In the genomic region with DNA sequence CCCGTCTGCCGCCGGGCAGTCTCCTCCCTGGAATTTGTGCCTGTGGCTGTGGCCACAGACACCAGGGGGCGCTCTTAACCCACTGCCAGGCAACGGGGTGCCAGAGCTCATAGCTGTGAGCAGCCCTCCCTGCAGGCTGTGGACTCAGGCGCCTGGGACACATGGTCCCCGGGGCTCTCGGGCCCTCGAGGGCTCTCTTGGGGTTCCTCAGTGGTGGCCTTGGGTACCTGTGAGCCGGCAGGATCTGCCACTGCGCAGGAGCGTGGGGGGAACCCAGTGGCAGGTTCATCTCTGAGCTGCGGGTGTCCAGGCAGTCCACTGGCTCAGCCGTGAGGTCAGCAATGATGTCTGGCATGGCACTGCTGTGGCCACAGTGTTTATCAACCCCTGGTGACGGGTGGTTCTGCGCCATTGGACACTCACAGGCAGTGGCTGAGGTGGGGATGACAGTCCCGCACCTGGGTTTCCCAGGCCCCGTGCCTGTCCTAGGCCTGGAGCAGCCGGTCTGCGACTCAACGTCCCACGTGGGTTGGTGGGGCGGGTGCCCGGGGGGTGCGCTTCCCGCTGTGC, we compare ENCODE assay signal across 8 cellular contexts. TPM values are rescaled to one million over a fixed set of nuclear protein-coding genes. Genes with fewer than 3 reads are reported as not detected.
DNase-seq lines count a peak whose midpoint lies in the region; ATAC-seq and TF ChIP-seq lines count a peak whose summit lies in the region.

No MANE protein-coding gene starts in this region.

- no peak overlapping the region for H3K4me3 Mint-ChIP-seq in GM23338

- H3K4me3 ChIP-seq in GM23338 (no peak overlapping the region), NT2/D1 (ENCODE audit: insufficient read length, low read depth) (no peak overlapping the region), esophagus muscularis mucosa (no peak overlapping the region), neutrophil (ENCODE audit: low read depth in 1 of 2, low read length in 1 of 2) (no peak overlapping the region), thoracic aorta (no peak overlapping the region)

- peaks cover 19% of the 10 kb centered on the region for H3K27me3 Mint-ChIP-seq in GM23338 (ENCODE audit: insufficient read depth, low read depth, poor library complexity)

- 74% methylated on average over 16 of the region's 26 CpGs for WGBS in esophagus muscularis mucosa

- no peak for TF ChIP-seq EP300 in esophagus muscularis mucosa (IDR thresholded peaks at IDR 0.05)

- no peak overlapping the region for H2AFZ ChIP-seq in GM23338

- peaks cover 4% of the 10 kb centered on the region; the same call in 1 of the 2 replicates for H4K20me1 ChIP-seq in GM23338 (replicated peaks; ENCODE audit: insufficient read depth)

- TF ChIP-seq CTCF in GM23338 (conservative IDR thresholded peaks at IDR 0.05; ENCODE audit: low read depth in 2 of 2) (peak; percentile 82 to 90), esophagus muscularis mucosa (IDR thresholded peaks at IDR 0.05) (peak; percentile 82 to 97 (median 86)), neutrophil (IDR thresholded peaks at IDR 0.05) (peak; percentile 86), thoracic aorta (IDR thresholded peaks at IDR 0.05) (peak; percentile 64)

- H3K9me2 ChIP-seq in GM23338 (ENCODE audit: insufficient read depth): no peaks in the 10 kb centered on the region

- peaks cover 9% of the 10 kb centered on the region; the same call in 2 of the 3 replicates for H3K9me3 Mint-ChIP-seq in GM23338

- no peak for TF ChIP-seq POLR2A in esophagus muscularis mucosa (IDR thresholded peaks at IDR 0.05; ENCODE audit: low read depth)

- no peaks in the 10 kb centered on the region for H3K4me1 ChIP-seq in GM23338 (ENCODE audit: insufficient read depth)
- H3K4me1 ChIP-seq in NT2/D1 (ENCODE audit: insufficient read depth, insufficient read length): no peaks in the 10 kb centered on the region
- peaks cover 0 to 6% (median 0%) of the 10 kb centered on the region in 4 donors for H3K4me1 ChIP-seq in esophagus muscularis mucosa
- no peaks in the 10 kb centered on the region for H3K4me1 ChIP-seq in neutrophil (ENCODE audit: control insufficient read depth in 1 of 2, insufficient read depth in 1 of 2, low read depth in 1 of 2, low read length in 1 of 2)
- no peaks in the 10 kb centered on the region for H3K4me1 ChIP-seq in thoracic aorta (ENCODE audit: control insufficient read depth in 1 of 2, low read depth in 2 of 2)

- ATAC-seq in GM23338 (peak; percentile 98), thoracic aorta (ENCODE audit: insufficient number of reproducible peaks, low FRiP score, low read depth) (no peak), HG03378 (IDR thresholded peaks at IDR 0.05; ENCODE audit: unreplicated experiment) (no peak)

- DNase-seq in COLO829 (ENCODE audit: low spot score) (peak; percentile 54), GM23338 (ENCODE audit: low spot score) (peak; percentile 80), NT2/D1 (ENCODE audit: low read depth, low spot score) (peak; percentile 33), esophagus muscularis mucosa (ENCODE audit: extremely low spot score) (no peak), thoracic aorta (ENCODE audit: low spot score) (no peak)
- peak; percentile 82 for DNase-seq in activated CD8-positive, alpha-beta memory T cell treated with anti-CD3 and anti-CD28 coated beads, Interleukin-2, amount 50 U/mL, for 4 hours

- H3K79me2 ChIP-seq in GM23338 (replicated peaks; ENCODE audit: insufficient read depth): 0 out of 2 replicates have a peak, but pooled peaks cover 1% of the 10 kb centered on the region

- H3K27ac ChIP-seq in GM23338 (ENCODE audit: low read depth): no peak overlapping the region
- no peak overlapping the region for H3K27ac ChIP-seq in esophagus muscularis mucosa (replicated peaks in 1 of 4)
- no peak overlapping the region for H3K27ac ChIP-seq in neutrophil
- H3K27ac ChIP-seq in thoracic aorta: no peak overlapping the region

- H3K9ac ChIP-seq in NT2/D1 (ENCODE audit: insufficient read length, low read depth): no peak overlapping the region

- H3K27ac Mint-ChIP-seq in GM23338: no peak overlapping the region

- H3F3A ChIP-seq in GM23338 (replicated peaks; ENCODE audit: low read depth): no peaks in the 10 kb centered on the region; the same call in 1 of the 2 replicates

- H3K27me3 ChIP-seq in GM23338 (ENCODE audit: insufficient read depth): no peaks in the 10 kb centered on the region
- H3K27me3 ChIP-seq in NT2/D1 (ENCODE audit: insufficient read depth, insufficient read length): no peaks in the 10 kb centered on the region
- H3K27me3 ChIP-seq in esophagus muscularis mucosa: no peaks in the 10 kb centered on the region
- H3K27me3 ChIP-seq in neutrophil: no peaks in the 10 kb centered on the region
- H3K27me3 ChIP-seq in thoracic aorta (replicated peaks; ENCODE audit: insufficient read depth): no peaks in the 10 kb centered on the region

- H3K4me1 Mint-ChIP-seq in GM23338: no peaks in the 10 kb centered on the region; the same call in 2 of the 3 replicates

- H3K4me2 ChIP-seq in GM23338: no peak overlapping the region

- H3K36me3 ChIP-seq in GM23338 (ENCODE audit: insufficient read depth): 0 out of 2 replicates have a peak, but pooled peaks cover 5% of the 10 kb centered on the region
- H3K36me3 ChIP-seq in NT2/D1 (ENCODE audit: insufficient read depth, insufficient read length, low read length): peaks cover 63% of the 10 kb centered on the region
- peaks cover 4 to 65% (median 51%) of the 10 kb centered on the region in 4 donors for H3K36me3 ChIP-seq in esophagus muscularis mucosa
- peaks cover 55% of the 10 kb centered on the region for H3K36me3 ChIP-seq in neutrophil
- H3K36me3 ChIP-seq in thoracic aorta: peaks cover 27% of the 10 kb centered on the region

- intact Hi-C loops in esophagus muscularis mucosa (cut with DNase I): no loop called here

- no peaks in the 10 kb centered on the region for H3K9me3 ChIP-seq in NT2/D1 (ENCODE audit: insufficient read depth, low read length)
- H3K9me3 ChIP-seq in esophagus muscularis mucosa: no peaks in the 10 kb centered on the region
- H3K9me3 ChIP-seq in neutrophil: no peaks in the 10 kb centered on the region
- H3K9me3 ChIP-seq in thoracic aorta: no peaks in the 10 kb centered on the region

- H3K36me3 Mint-ChIP-seq in GM23338 (ENCODE audit: low read depth): peaks cover 31% of the 10 kb centered on the region

TF ChIP-seq in GM23338, 12 proteins besides CTCF, POLR2A, EP300 and RAD21 (continues in another document):
- TF ChIP-seq EZH2 (IDR thresholded peaks at IDR 0.05; ENCODE audit: low read depth, unreplicated experiment) (no peak), STAT1 (IDR thresholded peaks at IDR 0.05; ENCODE audit: unreplicated experiment) (no peak), JUNB (IDR thresholded peaks at IDR 0.05; ENCODE audit: unreplicated experiment) (no peak), POLR2AphosphoS5 (IDR thresholded peaks at IDR 0.05; ENCODE audit: low read depth) (no peak), ETS1 (IDR thresholded peaks at IDR 0.05) (no peak), REST (IDR thresholded peaks at IDR 0.05; ENCODE audit: unreplicated experiment) (no peak), ZNF331 (CRISPR knock-in tag; IDR thresholded peaks at IDR 0.05; ENCODE audit: low read depth) (no peak), ZNF114 (CRISPR knock-in tag; IDR thresholded peaks at IDR 0.05) (no peak), CREB1 (CRISPR knock-in tag; IDR thresholded peaks at IDR 0.05; ENCODE audit: low read depth) (no peak), NANOG (IDR thresholded peaks at IDR 0.05; ENCODE audit: borderline replicate concordance) (no peak), EZH2phosphoT487 (IDR thresholded peaks at IDR 0.05; ENCODE audit: unreplicated experiment) (no peak)

RNA-seq across cellular contexts. Expression of gene PCGF3, which starts 37.2 kb away (rescaled TPM):
- 49.0 and 53.8 TPM in 2 replicates for total RNA-seq in GM23338 (2014; rRNA removed; shearing (Covaris generic))
- 31.0 and 33.1 TPM in 2 replicates for polyA plus RNA-seq in GM23338 (2016; fragmentation: Nextera tagmentation; extraction: Ambion mirVana)
- total RNA-seq in esophagus muscularis mucosa (10 to 100 TPM; 31.7 to 35.3 (median 34.7) TPM), thoracic aorta (10 to 100 TPM; 50.4 to 83.2 TPM)

RNA-seq across cellular contexts. Expression of gene SLC49A3, which starts 53.9 kb away (rescaled TPM):
- 2.6 and 3.7 TPM in 2 replicates for total RNA-seq in GM23338 (2014; rRNA removed; shearing (Covaris generic))
- 1.1 and 1.3 TPM in 2 replicates for polyA plus RNA-seq in GM23338 (2016; fragmentation: Nextera tagmentation; extraction: Ambion mirVana)
- total RNA-seq in esophagus muscularis mucosa (1 to 10 TPM; 5.5 to 9.4 (median 7.6) TPM), thoracic aorta (10 to 100 TPM in 1 of 2 donors, 1 to 10 TPM in 1; 9.1 to 26.0 TPM)

Comparison
In these comparisons a context has a peak if more than half of its experiments do, and no peak if none do; other contexts are left out.
1. DNase-seq: peak in COLO829 (single experiment), GM23338 (single experiment), NT2/D1 (single experiment) and activated CD8-positive, alpha-beta memory T cell treated with anti-CD3 and anti-CD28 coated beads, Interleukin-2, amount 50 U/mL, for 4 hours (single experiment); none in esophagus muscularis mucosa (single experiment) and thoracic aorta (single experiment).
2. Peak in every context shown above with its lines, with median percentiles within 50 percentile points of each other: CTCF ChIP-seq.